9 cellular contexts compared by ENCODE assay signal in genomic region chr19:47274891-47275865, GRCh38. TPM values are rescaled to one million over a fixed set of nuclear protein-coding genes. Genes with fewer than 3 reads are reported as not detected.
DNase-seq lines count a peak whose midpoint lies in the region; ATAC-seq and TF ChIP-seq lines count a peak whose summit lies in the region.
"Had no signal": no experiment of that assay in that cellular context is flagged by ENCODE, and none has a peak within 500 bp of the region (broad histone marks: within the 10 kb centered on the region; RNA-seq: fewer than 3 reads in every experiment).

No MANE protein-coding gene starts in this region.

- no peaks in the 10 kb centered on the region for H3K9me3 ChIP-seq in stomach

- no peak for TF ChIP-seq CTCF in astrocyte of the spinal cord (IDR thresholded peaks at IDR 0.05; ENCODE audit: low read depth, low read length)
- TF ChIP-seq CTCF in kidney epithelial cell (IDR thresholded peaks at IDR 0.05; ENCODE audit: insufficient read depth, low read length, poor library complexity, severe bottlenecking) = no peak
- TF ChIP-seq CTCF in stomach (IDR thresholded peaks at IDR 0.05) = no peak

- in situ Hi-C loops in astrocyte of the spinal cord (cut with HindIII; ENCODE audit: low sequenced_read_pairs) = no loop called here

- H3K4me3 ChIP-seq in astrocyte of the spinal cord (ENCODE audit: low read depth, low read length) (peak overlapping the region; percentile 26), kidney epithelial cell (ENCODE audit: low read depth, low read length) (peak overlapping the region; percentile 46), stomach (peak overlapping the region; percentile 55 to 77 (median 70))

- peak overlapping the region; percentile 4 for H3K27ac Mint-ChIP-seq in activated naive CD4-positive, alpha-beta T cell treated with anti-CD3 and anti-CD28 coated beads, Interleukin-2, amount 10 ng/mL, durations not matched to agents 7 days and 5 days
- peak overlapping the region in 1 of 3 donors; percentile 90 for H3K27ac Mint-ChIP-seq in IgD-negative memory B cell

- TF ChIP-seq POLR2A in stomach (IDR thresholded peaks at IDR 0.05) = no peak

- CTCF ChIA-PET in activated naive CD4-positive, alpha-beta T cell treated with anti-CD3 and anti-CD28 coated beads, Interleukin-2, amount 10 ng/mL, durations not matched to agents 7 days and 5 days (lab: Charles Lee) = interaction anchor here (1.2 to 2.3 kb wide), 7 partner anchors 10 to 161 kb away, joined by 3 to 6 read pairs (median 4); partner anchors contain the start of genes CCDC9 and DHX34

- H3K36me3 ChIP-seq in kidney epithelial cell (ENCODE audit: control insufficient read depth, insufficient read depth, low read length) (no peaks in the 10 kb centered on the region), stomach (peaks cover 14 to 24% (median 19%) of the 10 kb centered on the region in 4 donors)

- H3K27ac ChIP-seq in stomach = peak overlapping the region; percentile 65 to 100 (median 98)

- no peaks in the 10 kb centered on the region for H3K9me3 Mint-ChIP-seq in activated naive CD4-positive, alpha-beta T cell treated with anti-CD3 and anti-CD28 coated beads, Interleukin-2, amount 10 ng/mL, durations not matched to agents 7 days and 5 days
- H3K9me3 Mint-ChIP-seq in IgD-negative memory B cell = no peaks in the 10 kb centered on the region

- peaks cover 27% of the 10 kb centered on the region for H3K36me3 Mint-ChIP-seq in activated naive CD4-positive, alpha-beta T cell treated with anti-CD3 and anti-CD28 coated beads, Interleukin-2, amount 10 ng/mL, durations not matched to agents 7 days and 5 days
- peaks cover 6% of the 10 kb centered on the region for H3K36me3 Mint-ChIP-seq in IgD-negative memory B cell

- no peak for ATAC-seq in GM19452 (IDR thresholded peaks at IDR 0.05; ENCODE audit: unreplicated experiment)

- H3K27me3 Mint-ChIP-seq in activated naive CD4-positive, alpha-beta T cell treated with anti-CD3 and anti-CD28 coated beads, Interleukin-2, amount 10 ng/mL, durations not matched to agents 7 days and 5 days = no peaks in the 10 kb centered on the region
- H3K27me3 Mint-ChIP-seq in IgD-negative memory B cell = no peaks in the 10 kb centered on the region

- TF ChIP-seq EP300 in stomach (IDR thresholded peaks at IDR 0.05) = no peak

- H3K4me1 Mint-ChIP-seq in activated naive CD4-positive, alpha-beta T cell treated with anti-CD3 and anti-CD28 coated beads, Interleukin-2, amount 10 ng/mL, durations not matched to agents 7 days and 5 days = peaks cover 32% of the 10 kb centered on the region
- H3K4me1 Mint-ChIP-seq in IgD-negative memory B cell = peaks cover 10 to 15% (median 12%) of the 10 kb centered on the region in 3 donors

- H3K4me3 Mint-ChIP-seq in activated naive CD4-positive, alpha-beta T cell treated with anti-CD3 and anti-CD28 coated beads, Interleukin-2, amount 10 ng/mL, durations not matched to agents 7 days and 5 days = peak overlapping the region; percentile 65
- H3K4me3 Mint-ChIP-seq in IgD-negative memory B cell = peak overlapping the region; percentile 74 to 97 (median 86)

- peak; percentile 38 for DNase-seq in activated naive CD4-positive, alpha-beta T cell treated with anti-CD3 and anti-CD28 coated beads, Interleukin-2, amount 10 ng/mL, durations not matched to agents 7 days and 5 days
- DNase-seq in activated naive CD4-positive, alpha-beta T cell treated with Interleukin-2 at 50 U/mL for 16 hours = no peak
- DNase-seq in astrocyte of the spinal cord (ENCODE audit: low read depth, low spot score) (peak; percentile 34), kidney epithelial cell (ENCODE audit: low read depth) (no peak), stomach (no peak), SKM-1 treated with dmso at 0.1 percent for 144 hours (lab: John Stamatoyannopoulos, UW; ENCODE audit: unreplicated experiment) (no peak)

- H3K4me1 ChIP-seq in stomach = peaks cover 29 to 59% (median 39%) of the 10 kb centered on the region in 4 donors

- WGBS in stomach, 5 donors = 13 to 49% (median 19%) methylated on average over 10 to 83 of the region's 83 CpGs

- intact Hi-C loops in stomach (cut with DNase I; ENCODE audit: low total_unique reads) = no loop called here

- no peaks in the 10 kb centered on the region for H3K27me3 ChIP-seq in kidney epithelial cell (ENCODE audit: control insufficient read depth, insufficient read depth, low read length)
- H3K27me3 ChIP-seq in stomach = no peaks in the 10 kb centered on the region

RNA-seq across cellular contexts. Expression of gene INAFM1, which starts 0.5 kb away (rescaled TPM):
- polyA plus RNA-seq in IgD-negative memory B cell (2.3 TPM), stomach (10 to 100 TPM; 14.1 to 48.0 (median 18.7) TPM)
- total RNA-seq in kidney epithelial cell (2.2 and 3.9 TPM in 2 replicates), stomach (1 to 10 TPM in 4 of 5 donors, not detected in 1; 1.8 to 7.7 (median 4.5) TPM)

RNA-seq across cellular contexts. Expression of gene CCDC9, which starts 18.9 kb away (rescaled TPM):
- 16.0 TPM for polyA plus RNA-seq in IgD-negative memory B cell
- total RNA-seq in kidney epithelial cell = 13.8 and 16.5 TPM in 2 replicates
- total RNA-seq in stomach = 10 to 100 TPM; 16.1 to 62.4 (median 21.7) TPM
- 10 to 100 TPM; 14.3 to 35.1 (median 20.9) TPM for polyA plus RNA-seq in stomach

RNA-seq across cellular contexts. Expression of gene C5AR1, which starts 34.5 kb away (rescaled TPM):
- polyA plus RNA-seq in IgD-negative memory B cell = 0.30 TPM
- total RNA-seq in kidney epithelial cell = not detected in 2 replicates
- 10 to 100 TPM in 1 of 5 donors, 1 to 10 TPM in 3, under 1 TPM in 1; 0.45 to 15.2 (median 1.9) TPM for total RNA-seq in stomach
- 1 to 10 TPM; 2.3 to 7.2 (median 3.5) TPM for polyA plus RNA-seq in stomach
- total RNA-seq: glomerular endothelial cell had no signal

RNA-seq across cellular contexts. Expression of gene BBC3, which starts 44.2 kb away (rescaled TPM):
- polyA plus RNA-seq in IgD-negative memory B cell (5.1 TPM), stomach (1 to 10 TPM; 6.0 to 9.8 (median 8.7) TPM)
- total RNA-seq in kidney epithelial cell (46.8 and 64.7 TPM in 2 replicates), stomach (10 to 100 TPM in 4 of 5 donors, 1 to 10 TPM in 1; 2.9 to 69.2 (median 17.0) TPM)

RNA-seq across cellular contexts. Expression of gene C5AR2, which starts 56.8 kb away (rescaled TPM):
- polyA plus RNA-seq in IgD-negative memory B cell (0.06 TPM), stomach (under 1 TPM; 0.13 to 0.93 (median 0.76) TPM)
- total RNA-seq in kidney epithelial cell (not detected in 2 replicates), stomach (10 to 100 TPM in 1 of 5 donors, under 1 TPM in 2, not detected in 2; 0.73 to 11.1 (median 0.87) TPM)

Comparison
In these comparisons a context has a peak if more than half of its experiments do, and no peak if none do; other contexts are left out.
1. DNase-seq: peak in activated naive CD4-positive, alpha-beta T cell treated with anti-CD3 and anti-CD28 coated beads, Interleukin-2, amount 10 ng/mL, durations not matched to agents 7 days and 5 days (single experiment) and astrocyte of the spinal cord (single experiment); none in activated naive CD4-positive, alpha-beta T cell treated with Interleukin-2 at 50 U/mL for 16 hours (single experiment), kidney epithelial cell (single experiment), stomach (single experiment) and SKM-1 treated with dmso at 0.1 percent for 144 hours (single experiment).
2. Peak in every context shown above with its lines, with median percentiles within 50 percentile points of each other: H3K4me3 ChIP-seq.